8 cellular contexts compared by ENCODE assay signal in genomic region chr2:33599175-33599942, GRCh38. TPM values are rescaled to one million over a fixed set of nuclear protein-coding genes. Genes with fewer than 3 reads are reported as not detected.
DNase-seq lines count a peak whose midpoint lies in the region; ATAC-seq and TF ChIP-seq lines count a peak whose summit lies in the region.

FAM98A (minus strand) TSS chr2:33599299; CDS start chr2:33599221, 78 bp downstream.

- H3K4me3 ChIP-seq in ovary = peak within 1 kb of the TSS; percentile 96
- peak within 1 kb of the TSS; percentile 89 to 97 (median 91) for H3K4me3 ChIP-seq in thyroid gland (replicated peaks in 1 of 3)

- DNase-seq in NCI-H1417 (lab: John Stamatoyannopoulos, UW) (peak; percentile 99 to 100 (median 99)), SW 1271 (lab: John Stamatoyannopoulos, UW) (peak; percentile 99), Right ventricle myocardium inferior (ENCODE audit: missing footprints) (peak; percentile 99), ovary (peak; percentile 98 to 100 (median 99)), thyroid gland (peak; percentile 99 to 100)
- DNase-seq in activated naive CD8-positive, alpha-beta T cell treated with anti-CD3 and anti-CD28 coated beads, Interleukin-2, amount 50 U/mL, for 16 hours (ENCODE audit: low read depth, low spot score) = peak; percentile 99

- H3K27ac ChIP-seq in ovary = peak within 1 kb of the TSS in 1 of 2 donors; percentile 61
- peak within 1 kb of the TSS; percentile 52 to 79 (median 69) for H3K27ac ChIP-seq in thyroid gland

- TF ChIP-seq POLR2A in ovary (IDR thresholded peaks at IDR 0.05) = peak; percentile 4
- peak in 1 of 2 donors; percentile 81 for TF ChIP-seq POLR2A in thyroid gland (IDR thresholded peaks at IDR 0.05)

- no peaks in the 10 kb centered on the region for H3K9me3 ChIP-seq in ovary
- no peaks in the 10 kb centered on the region for H3K9me3 ChIP-seq in thyroid gland

- TF ChIP-seq EP300 in ovary (IDR thresholded peaks at IDR 0.05) = no peak

- intact Hi-C loops in Right ventricle myocardium inferior (cut with DNase I) = no loop called here
- intact Hi-C loops in ovary (cut with DNase I) = loop anchor here in 1 of 4 donors (10.0 kb wide), 1 partner anchor 565 kb away; no protein-coding TSS in a partner anchor
- intact Hi-C loops in thyroid gland (cut with DNase I) = no loop called here

- TF ChIP-seq CTCF in GM12872 (IDR thresholded peaks at IDR 0.05; ENCODE audit: insufficient read depth, low read depth, low read length) (0 out of 3 replicates have a peak, but pooled peaks have one; percentile 7), ovary (IDR thresholded peaks at IDR 0.05) (peak in 1 of 3 donors; percentile 15), thyroid gland (IDR thresholded peaks at IDR 0.05) (peak in 2 of 6 experiments; percentile 2 to 6)

- no peaks in the 10 kb centered on the region for H3K36me3 ChIP-seq in ovary
- H3K36me3 ChIP-seq in thyroid gland = peaks cover 0 to 3% of the 10 kb centered on the region in 2 donors

- H3K27me3 ChIP-seq in ovary (no peaks in the 10 kb centered on the region), thyroid gland (no peaks in the 10 kb centered on the region)

- H3K4me1 ChIP-seq in ovary (ENCODE audit: insufficient read depth) (peaks cover 2% of the 10 kb centered on the region), thyroid gland (peaks cover 15 to 20% of the 10 kb centered on the region in 2 donors)

- 0 to 1% (median 1%) methylated on average over 42 to 56 of the region's 56 CpGs for WGBS in ovary, 3 donors
- WGBS in thyroid gland, 2 donors = 0% methylated on average over 38 to 43 of the region's 56 CpGs

- ATAC-seq in HG02759 (IDR thresholded peaks at IDR 0.05; ENCODE audit: unreplicated experiment) = peak; percentile 92
- peak; percentile 98 for ATAC-seq in Right ventricle myocardium inferior

RNA-seq across cellular contexts. Expression of gene FAM98A, which starts in this region (rescaled TPM):
- total RNA-seq in Right ventricle myocardium inferior (88.0 TPM), ovary (10 to 100 TPM; 10.1 to 58.8 (median 47.7) TPM), thyroid gland (100 to 1,000 TPM in 1 of 4 donors, 10 to 100 TPM in 3; 30.9 to 101 (median 70.7) TPM)
- polyA plus RNA-seq in ovary = 100 to 1,000 TPM in 1 of 2 donors, 10 to 100 TPM in 1; 36.8 to 107 TPM
